36 cellular contexts compared by ENCODE assay signal in the genomic region with DNA sequence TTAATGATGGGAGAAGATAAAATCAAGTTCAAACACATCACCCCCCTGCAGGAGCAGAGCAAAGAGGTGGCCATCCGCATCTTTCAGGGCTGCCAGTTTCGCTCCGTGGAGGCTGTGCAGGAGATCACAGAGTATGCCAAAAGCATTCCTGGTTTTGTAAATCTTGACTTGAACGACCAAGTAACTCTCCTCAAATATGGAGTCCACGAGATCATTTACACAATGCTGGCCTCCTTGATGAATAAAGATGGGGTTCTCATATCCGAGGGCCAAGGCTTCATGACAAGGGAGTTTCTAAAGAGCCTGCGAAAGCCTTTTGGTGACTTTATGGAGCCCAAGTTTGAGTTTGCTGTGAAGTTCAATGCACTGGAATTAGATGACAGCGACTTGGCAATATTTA.
"Had no signal": no experiment of that assay in that cellular context is flagged by ENCODE, and none has a peak within 500 bp of the region (broad histone marks: within the 10 kb centered on the region; RNA-seq: fewer than 3 reads in every experiment).

No MANE protein-coding gene starts in this region.

- H3K36me3 Mint-ChIP-seq: activated CD4-positive, alpha-beta memory T cell treated with anti-CD3 and anti-CD28 coated beads for 36 hours; activated naive CD8-positive, alpha-beta T cell; activated naive CD8-positive, alpha-beta T cell treated with anti-CD3 and anti-CD28 coated beads, Interleukin-2, amount 10 ng/mL, durations not matched to agents 7 days and 5 days had no signal

- H3K27me3 Mint-ChIP-seq: activated CD8-positive, alpha-beta T cell treated with anti-CD3 and anti-CD28 coated beads for 36 hours; activated naive CD8-positive, alpha-beta T cell; activated T-helper 17 cell treated with anti-CD3 and anti-CD28 coated beads, Interleukin-2, amount 50 U/mL, for 72 hours had no signal

- H3K4me3 ChIP-seq: body of pancreas, breast epithelium had no signal

- H3K36me3 ChIP-seq: brain microvascular endothelial cell, breast epithelium had no signal

- H3K4me3 Mint-ChIP-seq: activated B cell treated with CpG ODN at 0.5 μM for 24 hours; activated CD4-positive, alpha-beta memory T cell treated with anti-CD3 and anti-CD28 coated beads for 36 hours; activated CD4-positive, alpha-beta T cell treated with anti-CD3 and anti-CD28 coated beads, Interleukin-2, amount 10 ng/mL, durations not matched to agents 24 days and 14 days; activated CD8-positive, alpha-beta T cell treated with anti-CD3 and anti-CD28 coated beads for 36 hours; activated naive CD4-positive, alpha-beta T cell treated with anti-CD3 and anti-CD28 coated beads for 36 hours; activated naive CD8-positive, alpha-beta T cell; activated naive CD8-positive, alpha-beta T cell treated with anti-CD3 and anti-CD28 coated beads, Interleukin-2, amount 10 ng/mL, durations not matched to agents 7 days and 5 days; activated naive CD8-positive, alpha-beta T cell treated with anti-CD3 and anti-CD28 coated beads, Interleukin-2, amount 50 U/mL, for 24 hours; activated T-cell treated with anti-CD3 and anti-CD28 coated beads, Interleukin-2, amount 50 U/mL, for 4 hours; activated T-cell treated with anti-CD3 and anti-CD28 coated beads, Interleukin-2, amount 50 U/mL, for 72 hours; activated T-helper 1 cell treated with anti-CD3 and anti-CD28 coated beads, Interleukin-12 subunit alpha, Interleukin-12 subunit beta, Interleukin-2, Interleukin-4 antibody, amounts not matched to agents 30 ng/mL and 10 ng/mL and 1 ng/mL, durations not matched to agents 14 hours and 24 hours and 36 hours; activated T-helper 17 cell treated with anti-CD3 and anti-CD28 coated beads, Interleukin-2, amount 50 U/mL, for 72 hours; T-helper 1 cell treated with Interleukin-12 subunit alpha and Interleukin-12 subunit beta and Interleukin-4 antibody, amounts not matched to agents 30 μg/mL and 1 μg/mL, for 36 hours; T-helper 2 cell treated with Interferon-gamma antibody and Interleukin-4, amounts not matched to agents 5 μg/mL and 100 μg/mL, for 36 hours had no signal

- H3K27me3 ChIP-seq: body of pancreas, brain microvascular endothelial cell, breast epithelium had no signal

- FAIRE-seq: astrocyte, TTC549 had no signal

- H3K4me1 ChIP-seq: body of pancreas had no signal

- H3K4me1 Mint-ChIP-seq: activated B cell treated with CpG ODN at 0.5 μM for 24 hours; activated naive CD8-positive, alpha-beta T cell treated with anti-CD3 and anti-CD28 coated beads, Interleukin-2, amount 10 ng/mL, durations not matched to agents 7 days and 5 days had no signal

- H3K9me3 ChIP-seq: body of pancreas, breast epithelium had no signal

- H3K27ac ChIP-seq: body of pancreas, brain microvascular endothelial cell, breast epithelium, VCaP had no signal

- DNase-seq: activated B cell treated with CpG ODN at 0.5 μM for 24 hours; activated CD4-positive, alpha-beta memory T cell treated with anti-CD3 and anti-CD28 coated beads for 36 hours; activated CD4-positive, alpha-beta T cell treated with anti-CD3 and anti-CD28 coated beads for 4 hours; activated CD4-positive, alpha-beta T cell treated with anti-CD3 and anti-CD28 coated beads, Interleukin-2, amount 10 ng/mL, durations not matched to agents 24 days and 14 days; activated CD4-positive, alpha-beta T cell treated with anti-CD3 and anti-CD28 coated beads, Interleukin-2, amount 50 U/mL, for 1 hour; activated CD4-positive, alpha-beta T cell treated with anti-CD3 and anti-CD28 coated beads, Interleukin-2, amount 50 U/mL, for 4 hours; activated CD4-positive, CD25-positive, alpha-beta regulatory T cell treated with anti-CD3 and anti-CD28 coated beads, Interleukin-2, amount 50 U/mL, for 72 hours; activated CD8-positive, alpha-beta memory T cell treated with anti-CD3 and anti-CD28 coated beads, Interleukin-2, amount 50 U/mL, for 4 hours; activated CD8-positive, alpha-beta T cell treated with anti-CD3 and anti-CD28 coated beads for 36 hours; activated effector memory CD4-positive, alpha-beta T cell treated with anti-CD3 and anti-CD28 coated beads, Interleukin-2, amount 50 U/mL, for 16 hours; activated gamma-delta T cell treated with Interleukin-2 at 50 U/mL for 16 hours; activated naive CD4-positive, alpha-beta T cell; activated naive CD4-positive, alpha-beta T cell treated with anti-CD3 and anti-CD28 coated beads for 36 hours; activated naive CD4-positive, alpha-beta T cell treated with anti-CD3 and anti-CD28 coated beads, Interleukin-2, amount 50 U/mL, for 16 hours; activated naive CD8-positive, alpha-beta T cell treated with anti-CD3 and anti-CD28 coated beads, Interleukin-2, amount 10 ng/mL, durations not matched to agents 7 days and 5 days; activated naive CD8-positive, alpha-beta T cell treated with anti-CD3 and anti-CD28 coated beads, Interleukin-2, amount 50 U/mL, for 24 hours; activated T-cell treated with anti-CD3 and anti-CD28 coated beads for 4 hours; activated T-cell treated with anti-CD3 and anti-CD28 coated beads, Interleukin-2, amount 50 U/mL, for 1 hour; activated T-cell treated with anti-CD3 and anti-CD28 coated beads, Interleukin-2, amount 50 U/mL, for 4 hours; activated T-cell treated with anti-CD3 and anti-CD28 coated beads, Interleukin-2, amount 50 U/mL, for 72 hours; aorta; body of pancreas; brain microvascular endothelial cell; central memory CD4-positive, alpha-beta T cell; T-helper 1 cell; T-helper 2 cell; T-helper 9 cell had no signal

- H3K27ac Mint-ChIP-seq: activated B cell treated with CpG ODN at 0.5 μM for 24 hours; activated CD4-positive, alpha-beta memory T cell treated with anti-CD3 and anti-CD28 coated beads for 36 hours; activated CD4-positive, alpha-beta T cell treated with anti-CD3 and anti-CD28 coated beads, Interleukin-2, amount 10 ng/mL, durations not matched to agents 24 days and 14 days; activated CD8-positive, alpha-beta T cell treated with anti-CD3 and anti-CD28 coated beads for 36 hours; activated naive CD4-positive, alpha-beta T cell treated with anti-CD3 and anti-CD28 coated beads for 36 hours; activated naive CD8-positive, alpha-beta T cell; activated naive CD8-positive, alpha-beta T cell treated with anti-CD3 and anti-CD28 coated beads, Interleukin-2, amount 10 ng/mL, durations not matched to agents 7 days and 5 days; activated naive CD8-positive, alpha-beta T cell treated with anti-CD3 and anti-CD28 coated beads, Interleukin-2, amount 50 U/mL, for 24 hours; activated T-cell treated with anti-CD3 and anti-CD28 coated beads, Interleukin-2, amount 50 U/mL, for 72 hours; activated T-helper 1 cell treated with anti-CD3 and anti-CD28 coated beads, Interleukin-12 subunit alpha, Interleukin-12 subunit beta, Interleukin-2, Interleukin-4 antibody, amounts not matched to agents 30 ng/mL and 10 ng/mL and 1 ng/mL, durations not matched to agents 14 hours and 24 hours and 36 hours; activated T-helper 17 cell treated with anti-CD3 and anti-CD28 coated beads, Interleukin-2, amount 50 U/mL, for 72 hours; T-helper 1 cell treated with Interleukin-12 subunit alpha and Interleukin-12 subunit beta and Interleukin-4 antibody, amounts not matched to agents 30 μg/mL and 1 μg/mL, for 36 hours; T-helper 2 cell treated with Interferon-gamma antibody and Interleukin-4, amounts not matched to agents 5 μg/mL and 100 μg/mL, for 36 hours had no signal

- ATAC-seq: activated CD8-positive, alpha-beta T cell treated with anti-CD3 and anti-CD28 coated beads for 36 hours; activated naive CD8-positive, alpha-beta T cell treated with anti-CD3 and anti-CD28 coated beads, Interleukin-2, amount 50 U/mL, for 24 hours; activated T-cell treated with anti-CD3 and anti-CD28 coated beads, Interleukin-2, amount 50 U/mL, for 4 hours; activated T-cell treated with anti-CD3 and anti-CD28 coated beads, Interleukin-2, amount 50 U/mL, for 72 hours; body of pancreas had no signal

- H3K9me3 Mint-ChIP-seq: activated B cell treated with CpG ODN at 0.5 μM for 24 hours; activated CD4-positive, alpha-beta memory T cell treated with anti-CD3 and anti-CD28 coated beads for 36 hours; activated CD4-positive, alpha-beta T cell treated with anti-CD3 and anti-CD28 coated beads, Interleukin-2, amount 10 ng/mL, durations not matched to agents 24 days and 14 days; activated CD8-positive, alpha-beta T cell treated with anti-CD3 and anti-CD28 coated beads for 36 hours; activated naive CD4-positive, alpha-beta T cell treated with anti-CD3 and anti-CD28 coated beads for 36 hours; activated naive CD8-positive, alpha-beta T cell treated with anti-CD3 and anti-CD28 coated beads, Interleukin-2, amount 10 ng/mL, durations not matched to agents 7 days and 5 days; activated naive CD8-positive, alpha-beta T cell treated with anti-CD3 and anti-CD28 coated beads, Interleukin-2, amount 50 U/mL, for 24 hours; activated T-cell treated with anti-CD3 and anti-CD28 coated beads, Interleukin-2, amount 50 U/mL, for 4 hours; activated T-cell treated with anti-CD3 and anti-CD28 coated beads, Interleukin-2, amount 50 U/mL, for 72 hours; activated T-helper 1 cell treated with anti-CD3 and anti-CD28 coated beads, Interleukin-12 subunit alpha, Interleukin-12 subunit beta, Interleukin-2, Interleukin-4 antibody, amounts not matched to agents 30 ng/mL and 10 ng/mL and 1 ng/mL, durations not matched to agents 14 hours and 24 hours and 36 hours; activated T-helper 17 cell treated with anti-CD3 and anti-CD28 coated beads, Interleukin-2, amount 50 U/mL, for 72 hours; T-helper 1 cell treated with Interleukin-12 subunit alpha and Interleukin-12 subunit beta and Interleukin-4 antibody, amounts not matched to agents 30 μg/mL and 1 μg/mL, for 36 hours; T-helper 2 cell treated with Interferon-gamma antibody and Interleukin-4, amounts not matched to agents 5 μg/mL and 100 μg/mL, for 36 hours had no signal
